ENCODE assay signal across 10 cellular contexts in the genomic region with DNA sequence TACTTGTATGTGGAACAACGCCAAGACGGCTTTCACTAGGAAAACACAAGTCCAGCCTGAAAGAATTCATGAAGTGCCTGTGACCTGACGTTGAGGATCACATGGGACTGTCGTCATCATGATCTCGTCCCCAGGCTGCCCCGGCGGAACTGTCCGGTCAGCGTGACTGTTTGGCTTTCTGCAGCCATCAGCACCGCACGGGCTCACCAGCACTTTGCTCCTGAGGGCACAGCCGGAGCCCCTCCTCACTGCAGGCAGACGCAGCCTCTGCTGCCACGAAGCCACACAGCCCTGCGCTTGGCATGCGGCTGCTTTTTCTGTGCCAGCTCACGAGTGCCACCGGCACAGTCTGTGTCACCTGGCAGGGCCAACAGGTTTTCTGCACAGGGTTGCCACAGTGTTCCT. TPM values are rescaled to one million over a fixed set of nuclear protein-coding genes. Genes with fewer than 3 reads are reported as not detected.
DNase-seq lines count a peak whose midpoint lies in the region; ATAC-seq and TF ChIP-seq lines count a peak whose summit lies in the region.
"Had no signal": no experiment of that assay in that cellular context is flagged by ENCODE, and none has a peak within 500 bp of the region (broad histone marks: within the 10 kb centered on the region; RNA-seq: fewer than 3 reads in every experiment).

No MANE protein-coding gene starts in this region.

- H3K27ac ChIP-seq in AG04450 (ENCODE audit: low read depth, low read length) (peak overlapping the region; percentile 93), ovary (peak overlapping the region; percentile 81 to 85)

- H3K9me3 ChIP-seq in AG04450 (ENCODE audit: control insufficient read depth, insufficient read depth, low read length) (no peaks in the 10 kb centered on the region; the same call in 1 of the 2 replicates), ovary (no peaks in the 10 kb centered on the region)

- POLR2A ChIA-PET in AG04450 (lab: Yijun Ruan, JAX) = no interaction called here

- WGBS in ovary, 3 donors = 34 to 47% (median 39%) methylated on average over 18 of the region's 18 CpGs

- H3K4me3 ChIP-seq in AG04450 (ENCODE audit: low read depth, low read length) (peak overlapping the region; percentile 29; the same call in 1 of the 2 replicates), fibroblast of villous mesenchyme (ENCODE audit: low read depth, low read length) (no peak overlapping the region), ovary (no peak overlapping the region)

- DNase-seq in AG04450 (ENCODE audit: low read depth, low spot score) = peak; percentile 82
- peak; percentile 49 for DNase-seq in T1000 (lab: John Stamatoyannopoulos, UW)
- peak; percentile 90 for DNase-seq in fibroblast of villous mesenchyme (ENCODE audit: low read depth)
- DNase-seq in ovary = peak; percentile 60 to 88 (median 76)
- DNase-seq in NCI-H69 (lab: John Stamatoyannopoulos, UW) = no peak
- no peak for DNase-seq in NK-92 treated with Interleukin-12 subunit alpha and Interleukin-12 subunit beta, amount 100 ng/mL, for 24 hours (lab: John Stamatoyannopoulos, UW)
- no peak for DNase-seq in NK-92 (lab: John Stamatoyannopoulos, UW; ENCODE audit: unreplicated experiment)
- DNase-seq: CD8-positive, alpha-beta memory T cell; NCI-H2107 had no signal

- no peak for TF ChIP-seq POLR2A in ovary (IDR thresholded peaks at IDR 0.05)

- H3K4me1 ChIP-seq in ovary (ENCODE audit: insufficient read depth) = peaks cover 19% of the 10 kb centered on the region

- peak; percentile 34 for TF ChIP-seq EP300 in ovary (IDR thresholded peaks at IDR 0.05)

- intact Hi-C loops in ovary (cut with DNase I) = loop anchor here in 1 of 4 donors (5.0 kb wide), 2 partner anchors 35 to 80 kb away; a partner anchor contains a TSS

- CTCF ChIA-PET in AG04450 (lab: Charles Lee) = no interaction called here

- no peaks in the 10 kb centered on the region for H3K36me3 ChIP-seq in ovary

- TF ChIP-seq CTCF in AG04450 (IDR thresholded peaks at IDR 0.05; ENCODE audit: low read depth, low read length) = no peak
- no peak for TF ChIP-seq CTCF in fibroblast of villous mesenchyme (IDR thresholded peaks at IDR 0.05; ENCODE audit: insufficient read depth, low read depth, low read length)
- TF ChIP-seq CTCF in ovary (IDR thresholded peaks at IDR 0.05) = no peak

- no peak for ATAC-seq in GM21723 (IDR thresholded peaks at IDR 0.05; ENCODE audit: unreplicated experiment)

- H3K27me3 ChIP-seq in AG04450 (ENCODE audit: control insufficient read depth, insufficient read depth, low read length) (no peaks in the 10 kb centered on the region), ovary (no peaks in the 10 kb centered on the region)

RNA-seq across cellular contexts. Expression of a gene that starts 9.4 kb away (rescaled TPM):
- polyA plus RNA-seq in AG04450 (2011; rRNA removed) (13.9 and 18.5 TPM in 2 replicates), ovary (10 to 100 TPM in 1 of 2 donors, 1 to 10 TPM in 1; 7.2 to 37.2 TPM)
- 9.6 and 10.2 TPM in 2 replicates for polyA minus RNA-seq in AG04450 (2011; rRNA and poly(A)+ RNA removed)
- total RNA-seq in fibroblast of villous mesenchyme (15.1 and 22.5 TPM in 2 replicates), ovary (10 to 100 TPM; 16.8 to 37.6 (median 30.4) TPM)

RNA-seq across cellular contexts. Expression of a gene that starts 34.7 kb away (rescaled TPM):
- polyA plus RNA-seq in AG04450 (2011; rRNA removed) = 140 and 159 TPM in 2 replicates
- polyA minus RNA-seq in AG04450 (2011; rRNA and poly(A)+ RNA removed) = 136 and 191 TPM in 2 replicates
- total RNA-seq in fibroblast of villous mesenchyme = 73.4 and 85.4 TPM in 2 replicates
- 100 to 1,000 TPM; 140 to 196 (median 154) TPM for total RNA-seq in ovary
- 100 to 1,000 TPM; 100 to 135 TPM for polyA plus RNA-seq in ovary

Comparison
In these comparisons a context has a peak if more than half of its experiments do, and no peak if none do; other contexts are left out.
1. DNase-seq: peak in AG04450 (single experiment), T1000 (single experiment), fibroblast of villous mesenchyme (single experiment) and ovary (5 of 5); none in NCI-H69 (single experiment), NK-92 treated with Interleukin-12 subunit alpha and Interleukin-12 subunit beta, amount 100 ng/mL, for 24 hours (single experiment) and NK-92 (single experiment).